13 cellular contexts compared by ENCODE assay signal in the genomic region with DNA sequence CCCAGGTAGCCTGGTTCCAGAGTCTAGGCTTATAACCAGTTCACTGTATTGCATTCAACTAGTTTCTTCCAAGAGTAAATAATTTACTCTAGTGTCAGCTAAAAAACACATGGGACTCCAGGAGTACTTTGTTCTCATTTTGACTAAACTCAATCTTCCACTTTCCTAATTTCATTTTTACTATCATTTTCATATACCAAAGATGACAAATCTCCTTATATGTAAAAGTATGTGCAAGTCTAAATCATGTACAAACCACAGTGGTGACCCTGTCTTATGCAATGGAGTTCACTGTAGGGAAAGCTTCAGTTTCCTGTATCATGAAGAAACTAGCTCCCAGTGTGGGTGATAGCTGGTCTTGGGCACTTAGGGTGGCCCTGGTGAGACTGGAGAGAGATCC.
A peak's percentile ranks its signal among the peaks of the same experiment; 100 is the strongest.
DNase-seq lines count a peak whose midpoint lies in the region; ATAC-seq and TF ChIP-seq lines count a peak whose summit lies in the region.
"Had no signal": no experiment of that assay in that cellular context is flagged by ENCODE, and none has a peak within 500 bp of the region (broad histone marks: within the 10 kb centered on the region; RNA-seq: fewer than 3 reads in every experiment).

No MANE protein-coding gene starts in this region.

- TF ChIP-seq CTCF in neural progenitor cell (IDR thresholded peaks at IDR 0.05) (no peak), upper lobe of left lung (IDR thresholded peaks at IDR 0.05) (no peak)

- H3K27ac ChIP-seq in neural progenitor cell (no peak overlapping the region), upper lobe of left lung (no peak overlapping the region)
- H3K27ac ChIP-seq: BLaER1 treated with 17β-estradiol and CSF1 and Interleukin-3, amounts not matched to agents 10 nM and 100 nM; SJSA1 had no signal

- H3K9me3 ChIP-seq in neural progenitor cell (ENCODE audit: low read depth) = no peaks in the 10 kb centered on the region
- H3K9me3 ChIP-seq in upper lobe of left lung = no peaks in the 10 kb centered on the region
- H3K9me3 ChIP-seq: BLaER1 treated with 17β-estradiol and CSF1 and Interleukin-3, amounts not matched to agents 10 nM and 100 nM; SJSA1 had no signal

- H3K9me3 Mint-ChIP-seq in neural progenitor cell = no peaks in the 10 kb centered on the region

- H3K36me3 Mint-ChIP-seq in neural progenitor cell = peaks cover 6% of the 10 kb centered on the region

- H3F3A ChIP-seq in neural progenitor cell (ENCODE audit: low read depth) = no peaks in the 10 kb centered on the region

- H3K79me2 ChIP-seq in neural progenitor cell (ENCODE audit: low read depth) = no peaks in the 10 kb centered on the region

- peaks cover 7% of the 10 kb centered on the region for H3K4me1 ChIP-seq in neural progenitor cell
- no peaks in the 10 kb centered on the region for H3K4me1 ChIP-seq in upper lobe of left lung
- H3K4me1 ChIP-seq: BLaER1 treated with 17β-estradiol and CSF1 and Interleukin-3, amounts not matched to agents 10 nM and 100 nM; SJSA1 had no signal

- H3K27me3 Mint-ChIP-seq in neural progenitor cell (ENCODE audit: insufficient read depth, low read depth) = no peaks in the 10 kb centered on the region

- no peak overlapping the region for H3K27ac Mint-ChIP-seq in neural progenitor cell

- DNase-seq in neural progenitor cell (ENCODE audit: low spot score) (no peak), upper lobe of left lung (no peak)
- no peak for DNase-seq in activated CD8-positive, alpha-beta memory T cell treated with anti-CD3 and anti-CD28 coated beads, Interleukin-2, amount 50 U/mL, for 48 hours
- no peak for DNase-seq in stimulated activated CD4-positive, alpha-beta T cell treated with anti-CD3 and anti-CD28 coated beads, Interleukin-4, amount 100 ng/mL, for 4 hours
- DNase-seq: activated gamma-delta T cell, cortex of kidney, NCI-H524 treated with DMSO at 0.1 percent for 48 hours had no signal

- H3K27me3 ChIP-seq in neural progenitor cell (no peaks in the 10 kb centered on the region), upper lobe of left lung (no peaks in the 10 kb centered on the region)
- H3K27me3 ChIP-seq: BLaER1 treated with 17β-estradiol and CSF1 and Interleukin-3, amounts not matched to agents 10 nM and 100 nM had no signal

- no peaks in the 10 kb centered on the region for H4K20me1 ChIP-seq in neural progenitor cell (ENCODE audit: low read depth)
- H4K20me1 ChIP-seq: BLaER1 treated with 17β-estradiol and CSF1 and Interleukin-3, amounts not matched to agents 10 nM and 100 nM had no signal

- H3K36me3 ChIP-seq in neural progenitor cell = no peaks in the 10 kb centered on the region
- no peaks in the 10 kb centered on the region for H3K36me3 ChIP-seq in upper lobe of left lung
- H3K36me3 ChIP-seq: SJSA1 had no signal

- TF ChIP-seq EP300 in upper lobe of left lung (IDR thresholded peaks at IDR 0.05) = no peak

- H3K4me3 Mint-ChIP-seq in neural progenitor cell = no peak overlapping the region

- no peak overlapping the region for H3K4me2 ChIP-seq in neural progenitor cell
- H3K4me2 ChIP-seq: BLaER1 treated with 17β-estradiol and CSF1 and Interleukin-3, amounts not matched to agents 10 nM and 100 nM had no signal

- peaks cover 3% of the 10 kb centered on the region for H3K4me1 Mint-ChIP-seq in neural progenitor cell

- ATAC-seq in GM18499 (IDR thresholded peaks at IDR 0.05; ENCODE audit: insufficient read depth, unreplicated experiment) (peak; percentile 71), GM19351 (IDR thresholded peaks at IDR 0.05; ENCODE audit: unreplicated experiment) (peak; percentile 73), HG02678 (IDR thresholded peaks at IDR 0.05; ENCODE audit: unreplicated experiment) (peak; percentile 71), HG03442 (IDR thresholded peaks at IDR 0.05; ENCODE audit: unreplicated experiment) (peak; percentile 88), upper lobe of left lung (ENCODE audit: low FRiP score in 2 of 2) (no peak)

- H3K4me3 ChIP-seq in neural progenitor cell = no peak overlapping the region
- no peak overlapping the region for H3K4me3 ChIP-seq in upper lobe of left lung
- H3K4me3 ChIP-seq: BLaER1 treated with 17β-estradiol and CSF1 and Interleukin-3, amounts not matched to agents 10 nM and 100 nM; SJSA1 had no signal

- no peak for TF ChIP-seq POLR2A in upper lobe of left lung (IDR thresholded peaks at IDR 0.05)

- H2AFZ ChIP-seq in neural progenitor cell (replicated peaks) = no peak overlapping the region

- H3K9ac ChIP-seq in neural progenitor cell = no peak overlapping the region
- H3K9ac ChIP-seq: BLaER1 treated with 17β-estradiol and CSF1 and Interleukin-3, amounts not matched to agents 10 nM and 100 nM had no signal

Comparison
In these comparisons a context has a peak if more than half of its experiments do, and no peak if none do; other contexts are left out.
1. ATAC-seq: peak in GM18499 (single experiment), GM19351 (single experiment), HG02678 (single experiment) and HG03442 (single experiment); none in upper lobe of left lung (0 of 2).